ENCODE assay signal across 2 cellular contexts in the genomic region with DNA sequence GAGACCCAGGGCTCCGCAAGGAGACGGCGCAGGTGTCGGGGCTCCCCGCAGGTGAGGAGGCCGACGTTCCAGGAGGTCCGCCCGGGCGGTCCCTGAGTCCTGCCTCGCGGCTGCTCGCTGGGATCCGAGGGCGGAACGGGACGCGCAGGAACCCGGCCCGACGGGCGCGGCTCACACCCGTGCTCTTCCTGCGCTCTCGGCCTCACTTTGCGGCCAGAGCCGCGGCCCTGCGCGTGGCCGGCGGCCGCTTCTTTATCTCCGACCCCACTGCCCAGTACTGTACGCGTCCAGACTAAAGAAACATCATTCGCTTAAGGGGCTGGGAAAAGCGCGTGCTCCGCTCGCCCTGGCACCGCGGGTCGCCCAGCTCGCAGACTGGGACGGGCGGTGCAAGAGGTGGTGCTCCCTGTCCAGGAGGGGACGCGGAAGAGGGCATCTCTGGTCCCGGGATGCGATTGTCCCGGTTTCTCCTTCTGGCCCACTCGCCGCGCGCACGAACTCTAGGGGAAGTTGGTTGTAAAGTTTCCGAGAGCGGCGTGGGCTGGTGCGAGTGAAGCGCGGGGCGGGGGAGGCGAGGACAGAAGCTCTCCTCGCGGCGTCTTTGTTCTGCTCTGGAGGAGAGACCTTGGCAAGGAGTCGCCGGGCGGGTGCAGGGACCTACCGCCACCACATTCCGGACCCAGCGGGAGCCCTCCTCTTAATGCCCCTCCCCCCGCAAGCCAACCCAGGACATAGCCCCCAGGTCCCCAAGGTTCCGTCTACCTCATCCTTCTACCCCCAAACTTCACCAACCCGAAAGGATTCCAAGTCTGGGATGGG.
TF ChIP-seq lines count a peak whose summit lies in the region.

No MANE protein-coding gene starts in this region.

TF ChIP-seq in Ishikawa, 13 proteins besides CTCF, POLR2A, EP300 and RAD21 (continued from another document):
- TF ChIP-seq NFIC (IDR thresholded peaks at IDR 0.05) (no peak; the same call in 1 of the 2 replicates), ZBTB7A (IDR thresholded peaks at IDR 0.05; ENCODE audit: low read depth) (no peak), TEAD4 (IDR thresholded peaks at IDR 0.05) (peak; percentile 64), YY1 (IDR thresholded peaks at IDR 0.05; ENCODE audit: low read depth) (no peak), EGR1 (IDR thresholded peaks at IDR 0.05) (no peak), FOXM1 (IDR thresholded peaks at IDR 0.05; ENCODE audit: borderline replicate concordance, low read depth) (no peak), TAF1 (IDR thresholded peaks at IDR 0.05; ENCODE audit: low read depth) (no peak)
- TF ChIP-seq, protein P1, sequence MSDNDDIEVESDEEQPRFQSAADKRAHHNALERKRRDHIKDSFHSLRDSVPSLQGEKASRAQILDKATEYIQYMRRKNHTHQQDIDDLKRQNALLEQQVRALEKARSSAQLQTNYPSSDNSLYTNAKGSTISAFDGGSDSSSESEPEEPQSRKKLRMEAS (IDR thresholded peaks at IDR 0.05), result peak; percentile 69
- TF ChIP-seq, protein P2, sequence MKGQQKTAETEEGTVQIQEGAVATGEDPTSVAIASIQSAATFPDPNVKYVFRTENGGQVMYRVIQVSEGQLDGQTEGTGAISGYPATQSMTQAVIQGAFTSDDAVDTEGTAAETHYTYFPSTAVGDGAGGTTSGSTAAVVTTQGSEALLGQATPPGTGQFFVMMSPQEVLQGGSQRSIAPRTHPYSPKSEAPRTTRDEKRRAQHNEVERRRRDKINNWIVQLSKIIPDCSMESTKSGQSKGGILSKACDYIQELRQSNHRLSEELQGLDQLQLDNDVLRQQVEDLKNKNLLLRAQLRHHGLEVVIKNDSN (IDR thresholded peaks at IDR 0.05), result no peak
- TF ChIP-seq, protein P3, sequence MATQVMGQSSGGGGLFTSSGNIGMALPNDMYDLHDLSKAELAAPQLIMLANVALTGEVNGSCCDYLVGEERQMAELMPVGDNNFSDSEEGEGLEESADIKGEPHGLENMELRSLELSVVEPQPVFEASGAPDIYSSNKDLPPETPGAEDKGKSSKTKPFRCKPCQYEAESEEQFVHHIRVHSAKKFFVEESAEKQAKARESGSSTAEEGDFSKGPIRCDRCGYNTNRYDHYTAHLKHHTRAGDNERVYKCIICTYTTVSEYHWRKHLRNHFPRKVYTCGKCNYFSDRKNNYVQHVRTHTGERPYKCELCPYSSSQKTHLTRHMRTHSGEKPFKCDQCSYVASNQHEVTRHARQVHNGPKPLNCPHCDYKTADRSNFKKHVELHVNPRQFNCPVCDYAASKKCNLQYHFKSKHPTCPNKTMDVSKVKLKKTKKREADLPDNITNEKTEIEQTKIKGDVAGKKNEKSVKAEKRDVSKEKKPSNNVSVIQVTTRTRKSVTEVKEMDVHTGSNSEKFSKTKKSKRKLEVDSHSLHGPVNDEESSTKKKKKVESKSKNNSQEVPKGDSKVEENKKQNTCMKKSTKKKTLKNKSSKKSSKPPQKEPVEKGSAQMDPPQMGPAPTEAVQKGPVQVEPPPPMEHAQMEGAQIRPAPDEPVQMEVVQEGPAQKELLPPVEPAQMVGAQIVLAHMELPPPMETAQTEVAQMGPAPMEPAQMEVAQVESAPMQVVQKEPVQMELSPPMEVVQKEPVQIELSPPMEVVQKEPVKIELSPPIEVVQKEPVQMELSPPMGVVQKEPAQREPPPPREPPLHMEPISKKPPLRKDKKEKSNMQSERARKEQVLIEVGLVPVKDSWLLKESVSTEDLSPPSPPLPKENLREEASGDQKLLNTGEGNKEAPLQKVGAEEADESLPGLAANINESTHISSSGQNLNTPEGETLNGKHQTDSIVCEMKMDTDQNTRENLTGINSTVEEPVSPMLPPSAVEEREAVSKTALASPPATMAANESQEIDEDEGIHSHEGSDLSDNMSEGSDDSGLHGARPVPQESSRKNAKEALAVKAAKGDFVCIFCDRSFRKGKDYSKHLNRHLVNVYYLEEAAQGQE (IDR thresholded peaks at IDR 0.05; ENCODE audit: low read depth), result no peak
TF ChIP-seq in Ishikawa: peak in this region for 2.

TF ChIP-seq in H1, 55 proteins besides CTCF, POLR2A, EP300 and RAD21 (continued from another document and continues in another):
- TF ChIP-seq CBX8 (IDR thresholded peaks at IDR 0.05; ENCODE audit: borderline replicate concordance, low read depth, low read length) (no peak), EZH2 (IDR thresholded peaks at IDR 0.05; ENCODE audit: low read depth, low read length, severe bottlenecking) (peak; percentile 40), RBBP5 (IDR thresholded peaks at IDR 0.05; ENCODE audit: borderline replicate concordance, low read depth, low read length) (peak; percentile 72; the same call in 1 of the 2 replicates), KDM5A (IDR thresholded peaks at IDR 0.05; ENCODE audit: low read length) (no peak), SUZ12 (IDR thresholded peaks at IDR 0.05; ENCODE audit: low read length) (0 out of 2 replicates have a peak, but pooled peaks have one; percentile 6), GTF2F1 (IDR thresholded peaks at IDR 0.05; ENCODE audit: borderline replicate concordance, low read depth, low read length) (no peak), MAFK (IDR thresholded peaks at IDR 0.05; ENCODE audit: low read depth, low read length) (no peak), POU5F1 (IDR thresholded peaks at IDR 0.05; ENCODE audit: low read depth, low read length) (no peak), GABPA (IDR thresholded peaks at IDR 0.05; ENCODE audit: borderline replicate concordance, insufficient read depth, low read length) (no peak), FOSL1 (IDR thresholded peaks at IDR 0.05; ENCODE audit: insufficient read depth, low read depth, low read length) (no peak), TCF12 (IDR thresholded peaks at IDR 0.05; ENCODE audit: low read depth, low read length) (no peak), RNF2 (IDR thresholded peaks at IDR 0.05; ENCODE audit: borderline replicate concordance, low read depth, low read length, missing control alignments, poor library complexity, severe bottlenecking) (no peak), SIRT6 (IDR thresholded peaks at IDR 0.05; ENCODE audit: low read length) (no peak), CREB1 (IDR thresholded peaks at IDR 0.05) (0 out of 2 replicates have a peak, but pooled peaks have one; percentile 13), TAF7 (optimal IDR thresholded peaks at IDR 0.05; ENCODE audit: borderline replicate concordance, low read depth, low read length) (no peak), ZNF274 (IDR thresholded peaks at IDR 0.05; ENCODE audit: borderline replicate concordance, extremely low read depth, low read length) (no peak), YY1 (IDR thresholded peaks at IDR 0.05; ENCODE audit: low read depth, low read length) (no peak), NANOG (IDR thresholded peaks at IDR 0.05; ENCODE audit: insufficient read depth, low read depth, low read length, poor library complexity, severe bottlenecking) (no peak), TBP (IDR thresholded peaks at IDR 0.05; ENCODE audit: low read depth, low read length) (peak; percentile 58), BACH1 (IDR thresholded peaks at IDR 0.05; ENCODE audit: low read length) (peak; percentile 11; the same call in 1 of the 2 replicates), CTBP2 (IDR thresholded peaks at IDR 0.05; ENCODE audit: borderline replicate concordance, insufficient read depth, insufficient read length, low read length) (peak; percentile 91), HDAC2 (IDR thresholded peaks at IDR 0.05; ENCODE audit: borderline replicate concordance in 1 of 2, low read depth in 2 of 2, low read length in 2 of 2) (0 out of 4 replicates have a peak, but pooled peaks of 1 of the 2 experiments have one; percentile 11), SP2 (IDR thresholded peaks at IDR 0.05; ENCODE audit: low read length) (no peak), TAF1 (IDR thresholded peaks at IDR 0.05; ENCODE audit: low read depth, low read length) (peak; percentile 72), BCL11A (IDR thresholded peaks at IDR 0.05; ENCODE audit: low read depth in 2 of 2, low read length in 2 of 2) (no peak), TEAD4 (IDR thresholded peaks at IDR 0.05; ENCODE audit: low read depth, low read length) (peak; percentile 97), SP1 (IDR thresholded peaks at IDR 0.05; ENCODE audit: low read depth, low read length) (0 out of 2 replicates have a peak, but pooled peaks have one; percentile 50), PHF8 (conservative IDR thresholded peaks at IDR 0.05; ENCODE audit: low read depth, low read length) (no peak; the same call in none of the 2 replicates), SIX5 (IDR thresholded peaks at IDR 0.05; ENCODE audit: low read depth, low read length) (no peak), SRF (IDR thresholded peaks at IDR 0.05; ENCODE audit: low read depth, low read length) (no peak)
- TF ChIP-seq, protein P4, sequence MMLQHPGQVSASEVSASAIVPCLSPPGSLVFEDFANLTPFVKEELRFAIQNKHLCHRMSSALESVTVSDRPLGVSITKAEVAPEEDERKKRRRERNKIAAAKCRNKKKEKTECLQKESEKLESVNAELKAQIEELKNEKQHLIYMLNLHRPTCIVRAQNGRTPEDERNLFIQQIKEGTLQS (IDR thresholded peaks at IDR 0.05; ENCODE audit: insufficient read depth, low read depth, low read length), result no peak
- TF ChIP-seq, protein P5, sequence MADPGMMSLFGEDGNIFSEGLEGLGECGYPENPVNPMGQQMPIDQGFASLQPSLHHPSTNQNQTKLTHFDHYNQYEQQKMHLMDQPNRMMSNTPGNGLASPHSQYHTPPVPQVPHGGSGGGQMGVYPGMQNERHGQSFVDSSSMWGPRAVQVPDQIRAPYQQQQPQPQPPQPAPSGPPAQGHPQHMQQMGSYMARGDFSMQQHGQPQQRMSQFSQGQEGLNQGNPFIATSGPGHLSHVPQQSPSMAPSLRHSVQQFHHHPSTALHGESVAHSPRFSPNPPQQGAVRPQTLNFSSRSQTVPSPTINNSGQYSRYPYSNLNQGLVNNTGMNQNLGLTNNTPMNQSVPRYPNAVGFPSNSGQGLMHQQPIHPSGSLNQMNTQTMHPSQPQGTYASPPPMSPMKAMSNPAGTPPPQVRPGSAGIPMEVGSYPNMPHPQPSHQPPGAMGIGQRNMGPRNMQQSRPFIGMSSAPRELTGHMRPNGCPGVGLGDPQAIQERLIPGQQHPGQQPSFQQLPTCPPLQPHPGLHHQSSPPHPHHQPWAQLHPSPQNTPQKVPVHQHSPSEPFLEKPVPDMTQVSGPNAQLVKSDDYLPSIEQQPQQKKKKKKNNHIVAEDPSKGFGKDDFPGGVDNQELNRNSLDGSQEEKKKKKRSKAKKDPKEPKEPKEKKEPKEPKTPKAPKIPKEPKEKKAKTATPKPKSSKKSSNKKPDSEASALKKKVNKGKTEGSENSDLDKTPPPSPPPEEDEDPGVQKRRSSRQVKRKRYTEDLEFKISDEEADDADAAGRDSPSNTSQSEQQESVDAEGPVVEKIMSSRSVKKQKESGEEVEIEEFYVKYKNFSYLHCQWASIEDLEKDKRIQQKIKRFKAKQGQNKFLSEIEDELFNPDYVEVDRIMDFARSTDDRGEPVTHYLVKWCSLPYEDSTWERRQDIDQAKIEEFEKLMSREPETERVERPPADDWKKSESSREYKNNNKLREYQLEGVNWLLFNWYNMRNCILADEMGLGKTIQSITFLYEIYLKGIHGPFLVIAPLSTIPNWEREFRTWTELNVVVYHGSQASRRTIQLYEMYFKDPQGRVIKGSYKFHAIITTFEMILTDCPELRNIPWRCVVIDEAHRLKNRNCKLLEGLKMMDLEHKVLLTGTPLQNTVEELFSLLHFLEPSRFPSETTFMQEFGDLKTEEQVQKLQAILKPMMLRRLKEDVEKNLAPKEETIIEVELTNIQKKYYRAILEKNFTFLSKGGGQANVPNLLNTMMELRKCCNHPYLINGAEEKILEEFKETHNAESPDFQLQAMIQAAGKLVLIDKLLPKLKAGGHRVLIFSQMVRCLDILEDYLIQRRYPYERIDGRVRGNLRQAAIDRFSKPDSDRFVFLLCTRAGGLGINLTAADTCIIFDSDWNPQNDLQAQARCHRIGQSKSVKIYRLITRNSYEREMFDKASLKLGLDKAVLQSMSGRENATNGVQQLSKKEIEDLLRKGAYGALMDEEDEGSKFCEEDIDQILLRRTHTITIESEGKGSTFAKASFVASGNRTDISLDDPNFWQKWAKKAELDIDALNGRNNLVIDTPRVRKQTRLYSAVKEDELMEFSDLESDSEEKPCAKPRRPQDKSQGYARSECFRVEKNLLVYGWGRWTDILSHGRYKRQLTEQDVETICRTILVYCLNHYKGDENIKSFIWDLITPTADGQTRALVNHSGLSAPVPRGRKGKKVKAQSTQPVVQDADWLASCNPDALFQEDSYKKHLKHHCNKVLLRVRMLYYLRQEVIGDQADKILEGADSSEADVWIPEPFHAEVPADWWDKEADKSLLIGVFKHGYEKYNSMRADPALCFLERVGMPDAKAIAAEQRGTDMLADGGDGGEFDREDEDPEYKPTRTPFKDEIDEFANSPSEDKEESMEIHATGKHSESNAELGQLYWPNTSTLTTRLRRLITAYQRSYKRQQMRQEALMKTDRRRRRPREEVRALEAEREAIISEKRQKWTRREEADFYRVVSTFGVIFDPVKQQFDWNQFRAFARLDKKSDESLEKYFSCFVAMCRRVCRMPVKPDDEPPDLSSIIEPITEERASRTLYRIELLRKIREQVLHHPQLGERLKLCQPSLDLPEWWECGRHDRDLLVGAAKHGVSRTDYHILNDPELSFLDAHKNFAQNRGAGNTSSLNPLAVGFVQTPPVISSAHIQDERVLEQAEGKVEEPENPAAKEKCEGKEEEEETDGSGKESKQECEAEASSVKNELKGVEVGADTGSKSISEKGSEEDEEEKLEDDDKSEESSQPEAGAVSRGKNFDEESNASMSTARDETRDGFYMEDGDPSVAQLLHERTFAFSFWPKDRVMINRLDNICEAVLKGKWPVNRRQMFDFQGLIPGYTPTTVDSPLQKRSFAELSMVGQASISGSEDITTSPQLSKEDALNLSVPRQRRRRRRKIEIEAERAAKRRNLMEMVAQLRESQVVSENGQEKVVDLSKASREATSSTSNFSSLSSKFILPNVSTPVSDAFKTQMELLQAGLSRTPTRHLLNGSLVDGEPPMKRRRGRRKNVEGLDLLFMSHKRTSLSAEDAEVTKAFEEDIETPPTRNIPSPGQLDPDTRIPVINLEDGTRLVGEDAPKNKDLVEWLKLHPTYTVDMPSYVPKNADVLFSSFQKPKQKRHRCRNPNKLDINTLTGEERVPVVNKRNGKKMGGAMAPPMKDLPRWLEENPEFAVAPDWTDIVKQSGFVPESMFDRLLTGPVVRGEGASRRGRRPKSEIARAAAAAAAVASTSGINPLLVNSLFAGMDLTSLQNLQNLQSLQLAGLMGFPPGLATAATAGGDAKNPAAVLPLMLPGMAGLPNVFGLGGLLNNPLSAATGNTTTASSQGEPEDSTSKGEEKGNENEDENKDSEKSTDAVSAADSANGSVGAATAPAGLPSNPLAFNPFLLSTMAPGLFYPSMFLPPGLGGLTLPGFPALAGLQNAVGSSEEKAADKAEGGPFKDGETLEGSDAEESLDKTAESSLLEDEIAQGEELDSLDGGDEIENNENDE (IDR thresholded peaks at IDR 0.05; ENCODE audit: insufficient replicate concordance, low read length), result no peak
- TF ChIP-seq, protein P6, sequence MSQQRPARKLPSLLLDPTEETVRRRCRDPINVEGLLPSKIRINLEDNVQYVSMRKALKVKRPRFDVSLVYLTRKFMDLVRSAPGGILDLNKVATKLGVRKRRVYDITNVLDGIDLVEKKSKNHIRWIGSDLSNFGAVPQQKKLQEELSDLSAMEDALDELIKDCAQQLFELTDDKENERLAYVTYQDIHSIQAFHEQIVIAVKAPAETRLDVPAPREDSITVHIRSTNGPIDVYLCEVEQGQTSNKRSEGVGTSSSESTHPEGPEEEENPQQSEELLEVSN (IDR thresholded peaks at IDR 0.05), result peak; percentile 68
- TF ChIP-seq, protein P1 (IDR thresholded peaks at IDR 0.05), result peak; percentile 81
